1 cellular context compared by ENCODE assay signal in the genomic region with DNA sequence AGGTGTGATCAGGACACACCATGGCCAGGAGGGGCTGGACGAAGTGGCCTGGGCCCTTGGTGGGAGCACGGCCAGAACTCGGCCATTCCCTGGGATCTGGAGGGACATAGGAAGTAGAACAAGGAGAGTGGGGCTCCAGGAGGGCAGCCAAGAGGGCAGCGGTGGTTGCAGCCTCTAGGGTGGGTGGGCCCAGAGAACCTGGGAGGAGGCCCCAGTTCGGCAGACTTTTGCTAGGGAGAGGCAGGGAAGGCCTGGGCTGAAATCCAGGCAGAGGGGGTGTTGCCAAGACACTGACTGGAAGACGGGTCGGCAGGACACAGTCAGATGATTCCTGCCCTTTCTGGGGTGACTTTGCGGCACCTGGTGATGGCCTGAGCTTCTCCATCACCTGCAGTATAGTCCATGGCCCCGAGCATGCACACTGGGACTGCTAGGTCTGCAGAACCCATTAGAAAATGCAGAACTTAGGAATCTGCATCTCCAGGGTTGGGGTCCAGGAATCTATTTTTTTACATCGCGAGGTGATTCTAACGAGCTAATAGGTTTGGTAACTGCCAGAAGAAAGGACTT.
TF ChIP-seq lines count a peak whose summit lies in the region.

No MANE protein-coding gene starts in this region.

TF ChIP-seq in SK-N-SH, 30 proteins besides CTCF, POLR2A, EP300 and RAD21 (continued from another document):
- TF ChIP-seq, protein P1, sequence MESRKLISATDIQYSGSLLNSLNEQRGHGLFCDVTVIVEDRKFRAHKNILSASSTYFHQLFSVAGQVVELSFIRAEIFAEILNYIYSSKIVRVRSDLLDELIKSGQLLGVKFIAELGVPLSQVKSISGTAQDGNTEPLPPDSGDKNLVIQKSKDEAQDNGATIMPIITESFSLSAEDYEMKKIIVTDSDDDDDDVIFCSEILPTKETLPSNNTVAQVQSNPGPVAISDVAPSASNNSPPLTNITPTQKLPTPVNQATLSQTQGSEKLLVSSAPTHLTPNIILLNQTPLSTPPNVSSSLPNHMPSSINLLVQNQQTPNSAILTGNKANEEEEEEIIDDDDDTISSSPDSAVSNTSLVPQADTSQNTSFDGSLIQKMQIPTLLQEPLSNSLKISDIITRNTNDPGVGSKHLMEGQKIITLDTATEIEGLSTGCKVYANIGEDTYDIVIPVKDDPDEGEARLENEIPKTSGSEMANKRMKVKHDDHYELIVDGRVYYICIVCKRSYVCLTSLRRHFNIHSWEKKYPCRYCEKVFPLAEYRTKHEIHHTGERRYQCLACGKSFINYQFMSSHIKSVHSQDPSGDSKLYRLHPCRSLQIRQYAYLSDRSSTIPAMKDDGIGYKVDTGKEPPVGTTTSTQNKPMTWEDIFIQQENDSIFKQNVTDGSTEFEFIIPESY (IDR thresholded peaks at IDR 0.05; ENCODE audit: borderline replicate concordance, low read depth): no peak
- TF ChIP-seq GABPA (IDR thresholded peaks at IDR 0.05; ENCODE audit: low read depth) (no peak), MEF2A (IDR thresholded peaks at IDR 0.05; ENCODE audit: borderline replicate concordance, low read depth) (no peak), SIN3A (IDR thresholded peaks at IDR 0.05; ENCODE audit: borderline replicate concordance, low read depth, low read length) (no peak), RCOR1 (IDR thresholded peaks at IDR 0.05; ENCODE audit: low read length) (no peak)
- TF ChIP-seq, protein P2, sequence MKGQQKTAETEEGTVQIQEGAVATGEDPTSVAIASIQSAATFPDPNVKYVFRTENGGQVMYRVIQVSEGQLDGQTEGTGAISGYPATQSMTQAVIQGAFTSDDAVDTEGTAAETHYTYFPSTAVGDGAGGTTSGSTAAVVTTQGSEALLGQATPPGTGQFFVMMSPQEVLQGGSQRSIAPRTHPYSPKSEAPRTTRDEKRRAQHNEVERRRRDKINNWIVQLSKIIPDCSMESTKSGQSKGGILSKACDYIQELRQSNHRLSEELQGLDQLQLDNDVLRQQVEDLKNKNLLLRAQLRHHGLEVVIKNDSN (IDR thresholded peaks at IDR 0.05; ENCODE audit: borderline replicate concordance, low read depth): no peak
